Comparison of ENCODE assay signal across 12 cellular contexts in genomic region chr17:78971764-78972506, GRCh38. TPM values are rescaled to one million over a fixed set of nuclear protein-coding genes. Genes with fewer than 3 reads are reported as not detected.
A peak's percentile ranks its signal among the peaks of the same experiment; 100 is the strongest.
DNase-seq lines count a peak whose midpoint lies in the region; ATAC-seq, FAIRE-seq and TF ChIP-seq lines count a peak whose summit lies in the region.
"Had no signal": no experiment of that assay in that cellular context is flagged by ENCODE, and none has a peak within 500 bp of the region (broad histone marks: within the 10 kb centered on the region; RNA-seq: fewer than 3 reads in every experiment).

No MANE protein-coding gene starts in this region.

- TF ChIP-seq RAD21 in IMR-90 (IDR thresholded peaks at IDR 0.05; ENCODE audit: low read length): no peak

- in situ Hi-C loops in IMR-90 (cut with MboI; ENCODE audit: low sequenced_read_pairs): loop anchor here (25.0 kb wide), 1 partner anchor 485 kb away; no protein-coding TSS in a partner anchor

- H3K4ac ChIP-seq in IMR-90 (ENCODE audit: low read depth, low read length): peak overlapping the region; percentile 87; the same call in 1 of the 2 replicates

- peaks cover 76% of the 10 kb centered on the region for H3K4me1 ChIP-seq in BLaER1
- peaks cover 21% of the 10 kb centered on the region for H3K4me1 ChIP-seq in IMR-90 (ENCODE audit: control insufficient read depth, insufficient read depth, low read length)
- peaks cover 17% of the 10 kb centered on the region for H3K4me1 ChIP-seq in parathyroid adenoma

- H4K5ac ChIP-seq in IMR-90 (ENCODE audit: low read depth, low read length): no peak overlapping the region; the same call in 1 of the 2 replicates

- POLR2A ChIA-PET in IMR-90 (lab: Charles Lee; ENCODE audit: unreplicated experiment): no interaction called here

- H3K4me2 ChIP-seq in BLaER1 (peak overlapping the region; percentile 89), IMR-90 (ENCODE audit: low read depth, low read length) (no peak overlapping the region), parathyroid adenoma (ENCODE audit: low read length) (peak overlapping the region; percentile 1)

- intact Hi-C loops in IMR-90 (cut with micrococcal nuclease): loop anchor here (1.0 to 2.0 kb wide), 3 partner anchors 37 to 107 kb away; partner anchors contain the start of gene TIMP2

- CTCF ChIA-PET in IMR-90 (lab: Yijun Ruan, JAX): interaction anchor here (0.7 to 1.5 kb wide), 12 partner anchors 12 to 264 kb away, joined by 3 to 12 read pairs (median 3); no protein-coding TSS in a partner anchor

- H2AK5ac ChIP-seq in IMR-90 (ENCODE audit: low read depth, low read length): peak overlapping the region; percentile 74; the same call in 1 of the 2 replicates

- peak overlapping the region; percentile 85 for H2BK120ac ChIP-seq in IMR-90 (ENCODE audit: low read depth, low read length)

- H3K27me3 ChIP-seq in BLaER1 (no peaks in the 10 kb centered on the region), IMR-90 (ENCODE audit: control insufficient read depth, insufficient read depth, low read length) (no peaks in the 10 kb centered on the region), parathyroid adenoma (ENCODE audit: control insufficient read depth, insufficient read depth, low read length) (no peaks in the 10 kb centered on the region)
- H3K27me3 ChIP-seq: upper lobe of right lung had no signal

- H3K18ac ChIP-seq in IMR-90 (ENCODE audit: low read depth, low read length): no peak overlapping the region

- dilution Hi-C loops in IMR-90 (cut with HindIII; ENCODE audit: low sequenced_read_pairs, unreplicated experiment): no loop called here

- 0 out of 3 replicates have a peak overlapping the region, but pooled peaks have one; percentile 43 for H2BK15ac ChIP-seq in IMR-90 (ENCODE audit: low read depth, low read length)

- DNase-seq in IMR-90 (no peak), RCC 7860 (ENCODE audit: low spot score) (no peak), HTR-8/SVneo (ENCODE audit: insufficient read length, low spot score) (no peak), activated gamma-delta T cell (lab: John Stamatoyannopoulos, UW) (no peak)

- H3K27ac ChIP-seq in BLaER1 (peak overlapping the region; percentile 32; the same call in 1 of the 2 replicates), IMR-90 (ENCODE audit: insufficient read depth, low read length) (no peak overlapping the region; the same call in 1 of the 2 replicates), cingulate gyrus (ENCODE audit: low read depth, low read length) (peak overlapping the region; percentile 24), parathyroid adenoma (no peak overlapping the region)
- H3K27ac ChIP-seq: upper lobe of right lung had no signal

- ATAC-seq in IMR-90 (ENCODE audit: low read depth): no peak
- no peak for ATAC-seq in HG03135 (IDR thresholded peaks at IDR 0.05; ENCODE audit: unreplicated experiment)

- H3K9me3 ChIP-seq in BLaER1: no peaks in the 10 kb centered on the region
- H3K9me3 ChIP-seq in IMR-90 (ENCODE audit: control insufficient read depth, insufficient read depth, low read length): no peaks in the 10 kb centered on the region
- H3K9me3 ChIP-seq in parathyroid adenoma (ENCODE audit: control insufficient read depth, low read length): no peaks in the 10 kb centered on the region
- H3K9me3 ChIP-seq: upper lobe of right lung had no signal

- FAIRE-seq in RCC 7860 (lab: Jason Lieb, UNC): no peak
- no peak for FAIRE-seq in HTR-8/SVneo (lab: Jason Lieb, UNC)

- no peaks in the 10 kb centered on the region for H3K79me2 ChIP-seq in parathyroid adenoma

- no peak overlapping the region for H3K56ac ChIP-seq in IMR-90 (ENCODE audit: extremely low read depth, insufficient read depth, low read length)

- H3K79me1 ChIP-seq in IMR-90 (ENCODE audit: low read depth in 1 of 2, low read length in 2 of 2): peaks cover 3 to 40% of the 10 kb centered on the region in 2 experiments; a peak in 3 of 4 replicates

- no peak overlapping the region; the same call in 1 of the 2 replicates for H2BK20ac ChIP-seq in IMR-90 (ENCODE audit: low read depth, low read length)

- peak overlapping the region; percentile 78 for H4K91ac ChIP-seq in IMR-90 (ENCODE audit: insufficient read depth, low read depth, low read length)

- H3K9ac ChIP-seq in BLaER1 (peak overlapping the region; percentile 36; the same call in 1 of the 2 replicates), IMR-90 (ENCODE audit: low read depth, low read length) (no peak overlapping the region), parathyroid adenoma (no peak overlapping the region)

- H3K4me3 ChIP-seq in BLaER1: no peak overlapping the region
- no peak overlapping the region for H3K4me3 ChIP-seq in IMR-90 (ENCODE audit: insufficient read depth, low read depth, low read length)
- no peak overlapping the region for H3K4me3 ChIP-seq in parathyroid adenoma (ENCODE audit: low read depth, low read length)
- H3K4me3 ChIP-seq: HAP-1, skin epidermis, upper lobe of right lung had no signal

- H2AFZ ChIP-seq in IMR-90 (replicated peaks; ENCODE audit: low read length, poor library complexity) (peak overlapping the region; percentile 79), parathyroid adenoma (peak overlapping the region; percentile 48)

- H2AK9ac ChIP-seq in IMR-90 (replicated peaks; ENCODE audit: low read depth, low read length, poor library complexity): peak overlapping the region; percentile 35

- H4K20me1 ChIP-seq in BLaER1: peaks cover 43% of the 10 kb centered on the region
- H4K20me1 ChIP-seq in IMR-90 (ENCODE audit: insufficient read depth, low read length): peaks cover 5% of the 10 kb centered on the region; the same call in 1 of the 2 replicates

- no peak for TF ChIP-seq POLR2A in IMR-90 (IDR thresholded peaks at IDR 0.05; ENCODE audit: low read depth, low read length)

- H3K36me3 ChIP-seq in BLaER1 (peaks cover 47% of the 10 kb centered on the region), IMR-90 (ENCODE audit: control insufficient read depth, insufficient read depth, low read length) (peaks cover 18% of the 10 kb centered on the region; the same call in 1 of the 2 replicates), parathyroid adenoma (ENCODE audit: control insufficient read depth, insufficient read depth, low read length) (no peaks in the 10 kb centered on the region)
- H3K36me3 ChIP-seq: upper lobe of right lung had no signal

- 73% methylated on average over 11 of the region's 22 CpGs; no CpG with 5 or more reads in 1 of the 2 experiments for WGBS in IMR-90 (ENCODE audit: extremely low coverage in 2 of 2, insufficient read length in 1 of 2), 2 experiments

- no TSS peak for BruUV-seq in IMR-90 (replicated peaks; lab: Mats Ljungman, UMichigan)

- H2BK5ac ChIP-seq in IMR-90 (ENCODE audit: low read depth, low read length, poor library complexity, severe bottlenecking): no peak overlapping the region

- TF ChIP-seq CTCF in IMR-90 (conservative IDR thresholded peaks at IDR 0.05; ENCODE audit: low read depth, low read length) (no peak), parathyroid adenoma (IDR thresholded peaks at IDR 0.05) (no peak)

- H3K9me1 ChIP-seq in IMR-90 (ENCODE audit: insufficient read depth, low read length): peaks cover 5% of the 10 kb centered on the region; the same call in 1 of the 2 replicates

- peak overlapping the region in 1 of 2 experiments; percentile 81; a peak in 2 of 4 replicates for H4K8ac ChIP-seq in IMR-90 (ENCODE audit: low read depth in 2 of 2, low read length in 2 of 2)

- H3K14ac ChIP-seq in IMR-90 (replicated peaks; ENCODE audit: low read depth, low read length): no peak overlapping the region

- H3K23ac ChIP-seq in IMR-90 (ENCODE audit: low read depth, low read length): no peak overlapping the region

TF ChIP-seq in IMR-90, 13 proteins besides CTCF, POLR2A, EP300 and RAD21:
- TF ChIP-seq RCOR1 (IDR thresholded peaks at IDR 0.05; ENCODE audit: insufficient replicate concordance, low read length) (no peak), MXI1 (IDR thresholded peaks at IDR 0.05; ENCODE audit: borderline replicate concordance, low read depth, low read length) (no peak)
TF ChIP-seq in IMR-90: peak in this region for 0.

RNA-seq across cellular contexts. Expression of gene LGALS3BP, which starts 7.8 kb away (rescaled TPM):
- total RNA-seq in IMR-90 (2012; rRNA removed): 33.7 and 34.7 TPM in 2 replicates
- 249 and 273 TPM in 2 replicates for polyA plus RNA-seq in IMR-90 (2012; rRNA removed)
- 146 and 259 TPM in 2 replicates for polyA plus RNA-seq in IMR-90 (2012; cell fraction: cytosol; rRNA removed)
- polyA plus RNA-seq in IMR-90 (2012; cell fraction: nucleus; rRNA removed; ENCODE audit: low replicate concordance): 165 and 308 TPM in 2 replicates

RNA-seq across cellular contexts. Expression of gene CANT1, which starts 37.6 kb away (rescaled TPM):
- total RNA-seq in IMR-90 (2012; rRNA removed): 50.0 and 51.8 TPM in 2 replicates
- 73.4 and 90.7 TPM in 2 replicates for polyA plus RNA-seq in IMR-90 (2012; rRNA removed)
- 61.1 and 63.0 TPM in 2 replicates for polyA plus RNA-seq in IMR-90 (2012; cell fraction: cytosol; rRNA removed)
- 33.7 and 43.7 TPM in 2 replicates for polyA plus RNA-seq in IMR-90 (2012; cell fraction: nucleus; rRNA removed; ENCODE audit: low replicate concordance)

RNA-seq across cellular contexts. Expression of gene TIMP2, which starts 46.7 kb away (rescaled TPM):
- 43.9 and 48.6 TPM in 2 replicates for total RNA-seq in IMR-90 (2012; rRNA removed)
- polyA plus RNA-seq in IMR-90 (2012; rRNA removed): 352 and 416 TPM in 2 replicates
- polyA plus RNA-seq in IMR-90 (2012; cell fraction: cytosol; rRNA removed): 411 and 495 TPM in 2 replicates
- polyA plus RNA-seq in IMR-90 (2012; cell fraction: nucleus; rRNA removed; ENCODE audit: low replicate concordance): 193 and 240 TPM in 2 replicates

RNA-seq across cellular contexts. Expression of gene C1QTNF1, which starts 52.0 kb away (rescaled TPM):
- 1.7 and 3.4 TPM in 2 replicates for total RNA-seq in IMR-90 (2012; rRNA removed)
- 8.4 and 9.0 TPM in 2 replicates for polyA plus RNA-seq in IMR-90 (2012; rRNA removed)
- polyA plus RNA-seq in IMR-90 (2012; cell fraction: cytosol; rRNA removed): 5.2 and 16.8 TPM in 2 replicates
- 7.4 and 9.5 TPM in 2 replicates for polyA plus RNA-seq in IMR-90 (2012; cell fraction: nucleus; rRNA removed; ENCODE audit: low replicate concordance)
- total RNA-seq: activated CD4-positive, alpha-beta T cell treated with anti-CD3 and anti-CD28 coated beads, Interleukin-2, amount 10 ng/mL, durations not matched to agents 7 days and 5 days had no signal

Comparison
In these comparisons a context has a peak if more than half of its experiments do, and no peak if none do; other contexts are left out.
1. H3K27ac ChIP-seq: peak in BLaER1 (single experiment) and cingulate gyrus (single experiment); none in IMR-90 (single experiment) and parathyroid adenoma (single experiment).